Comparison of ENCODE assay signal across 1 cellular context in genomic region chr18:9916067-9916684, GRCh38.
TF ChIP-seq lines count a peak whose summit lies in the region.

No MANE protein-coding gene starts in this region.

TF ChIP-seq in GM23338, 12 proteins besides CTCF, POLR2A, EP300 and RAD21 (continued from another document):
- TF ChIP-seq ZNF462 (CRISPR knock-in tag; IDR thresholded peaks at IDR 0.05) (no peak), EZH2phosphoT487 (IDR thresholded peaks at IDR 0.05; ENCODE audit: unreplicated experiment) (no peak), POLR2AphosphoS5 (IDR thresholded peaks at IDR 0.05; ENCODE audit: low read depth) (no peak), NANOG (IDR thresholded peaks at IDR 0.05; ENCODE audit: borderline replicate concordance) (no peak), EZH2 (IDR thresholded peaks at IDR 0.05; ENCODE audit: low read depth, unreplicated experiment) (no peak)
